ENCODE assay signal across 8 cellular contexts in genomic region chr1:168227620-168228019, GRCh38. TPM values are rescaled to one million over a fixed set of nuclear protein-coding genes. Genes with fewer than 3 reads are reported as not detected.
DNase-seq lines count a peak whose midpoint lies in the region; ATAC-seq and TF ChIP-seq lines count a peak whose summit lies in the region.

No MANE protein-coding gene starts in this region.

- H3K9me3 ChIP-seq in left ventricle myocardium inferior (replicated peaks) = peaks cover 4% of the 10 kb centered on the region
- no peaks in the 10 kb centered on the region for H3K9me3 ChIP-seq in OCI-LY3 (ENCODE audit: insufficient read depth, low read length)
- peaks cover 0 to 2% (median 0%) of the 10 kb centered on the region in 4 donors for H3K9me3 ChIP-seq in tibial nerve

- H3K4me2 ChIP-seq in OCI-LY3 (ENCODE audit: low read length) = peak overlapping the region; percentile 73

- no peak for DNase-seq in left ventricle myocardium inferior
- no peak for DNase-seq in left ventricle myocardium superior
- DNase-seq in fibroblast of pulmonary artery (ENCODE audit: low read depth) = no peak
- DNase-seq in tibial nerve (ENCODE audit: low spot score in 2 of 2) = no peak
- no peak for DNase-seq in HUDEP-2 (lab: John Stamatoyannopoulos, UW; ENCODE audit: unreplicated experiment in 76 of 76)

- H2AFZ ChIP-seq in OCI-LY3 (ENCODE audit: low read depth, low read length) = no peak overlapping the region

- ATAC-seq in left ventricle myocardium superior = no peak
- no peak for ATAC-seq in GM19467 (IDR thresholded peaks at IDR 0.05; ENCODE audit: unreplicated experiment)
- no peak for ATAC-seq in HG03571 (IDR thresholded peaks at IDR 0.05; ENCODE audit: unreplicated experiment)

- intact Hi-C loops in left ventricle myocardium inferior (cut with micrococcal nuclease) (no loop called here), left ventricle myocardium superior (cut with micrococcal nuclease) (no loop called here)

- peaks cover 14% of the 10 kb centered on the region for H3K36me3 ChIP-seq in left ventricle myocardium inferior
- peaks cover 39% of the 10 kb centered on the region for H3K36me3 ChIP-seq in OCI-LY3 (replicated peaks; ENCODE audit: low read depth, low read length)
- H3K36me3 ChIP-seq in tibial nerve = peaks cover 0 to 26% (median 5%) of the 10 kb centered on the region in 3 donors

- peaks cover 66% of the 10 kb centered on the region for H3K79me2 ChIP-seq in OCI-LY3 (ENCODE audit: low read length)

- H3K27me3 ChIP-seq in left ventricle myocardium inferior (ENCODE audit: low read depth) = no peaks in the 10 kb centered on the region
- no peaks in the 10 kb centered on the region for H3K27me3 ChIP-seq in OCI-LY3 (ENCODE audit: low read depth, low read length)
- no peaks in the 10 kb centered on the region for H3K27me3 ChIP-seq in tibial nerve

- H3K9ac ChIP-seq in OCI-LY3 (ENCODE audit: low read length) = peak overlapping the region; percentile 90

- H3K27ac ChIP-seq in left ventricle myocardium inferior (replicated peaks) (peak overlapping the region; percentile 91), OCI-LY3 (ENCODE audit: low read length) (peak overlapping the region; percentile 62), tibial nerve (peak overlapping the region; percentile 79 to 95 (median 91))

- no peak for TF ChIP-seq POLR2A in tibial nerve (IDR thresholded peaks at IDR 0.05)

- H3K4me3 ChIP-seq in left ventricle myocardium inferior = peak overlapping the region; percentile 100
- H3K4me3 ChIP-seq in OCI-LY3 (ENCODE audit: low read length) = peak overlapping the region; percentile 89
- H3K4me3 ChIP-seq in fibroblast of pulmonary artery (replicated peaks; ENCODE audit: low read depth, low read length) = peak overlapping the region; percentile 80
- peak overlapping the region in 2 of 4 donors; percentile 74 to 96 for H3K4me3 ChIP-seq in tibial nerve

- H3K4me1 ChIP-seq in left ventricle myocardium inferior (peaks cover 50% of the 10 kb centered on the region), OCI-LY3 (ENCODE audit: low read length) (peaks cover 30% of the 10 kb centered on the region), tibial nerve (peaks cover 0 to 54% (median 27%) of the 10 kb centered on the region in 4 donors)

- TF ChIP-seq EP300 in tibial nerve (IDR thresholded peaks at IDR 0.05) = no peak

- TF ChIP-seq CTCF in left ventricle myocardium inferior (IDR thresholded peaks at IDR 0.05; ENCODE audit: borderline replicate concordance) = no peak
- no peak for TF ChIP-seq CTCF in OCI-LY3 (IDR thresholded peaks at IDR 0.05; ENCODE audit: low read depth, low read length)
- TF ChIP-seq CTCF in fibroblast of pulmonary artery (IDR thresholded peaks at IDR 0.05; ENCODE audit: low read length, missing control alignments) = no peak
- TF ChIP-seq CTCF in tibial nerve (IDR thresholded peaks at IDR 0.05) = no peak

- WGBS in tibial nerve, 2 donors = 30 to 34% methylated on average over 7 of the region's 7 CpGs

- H4K20me1 ChIP-seq in OCI-LY3 (ENCODE audit: insufficient read depth, low read length) = peaks cover 50% of the 10 kb centered on the region

RNA-seq across cellular contexts. Expression of gene SFT2D2, which starts 1.8 kb away (rescaled TPM):
- total RNA-seq in left ventricle myocardium inferior = 13.3 TPM
- total RNA-seq in left ventricle myocardium superior = 13.4 TPM
- 10 to 100 TPM; 34.5 to 43.8 (median 42.2) TPM for total RNA-seq in tibial nerve

RNA-seq across cellular contexts. Expression of gene TIPRL, which starts 48.9 kb away (rescaled TPM):
- total RNA-seq in left ventricle myocardium inferior (28.3 TPM), left ventricle myocardium superior (25.8 TPM), tibial nerve (10 to 100 TPM; 16.5 to 25.3 (median 20.6) TPM)

RNA-seq across cellular contexts. Expression of gene TBX19, which starts 53.1 kb away (rescaled TPM):
- total RNA-seq in left ventricle myocardium inferior (0.33 TPM), left ventricle myocardium superior (0.55 TPM), tibial nerve (1 to 10 TPM; 1.8 to 8.5 (median 3.7) TPM)
